Comparison of ENCODE assay signal across 8 cellular contexts in the genomic region with DNA sequence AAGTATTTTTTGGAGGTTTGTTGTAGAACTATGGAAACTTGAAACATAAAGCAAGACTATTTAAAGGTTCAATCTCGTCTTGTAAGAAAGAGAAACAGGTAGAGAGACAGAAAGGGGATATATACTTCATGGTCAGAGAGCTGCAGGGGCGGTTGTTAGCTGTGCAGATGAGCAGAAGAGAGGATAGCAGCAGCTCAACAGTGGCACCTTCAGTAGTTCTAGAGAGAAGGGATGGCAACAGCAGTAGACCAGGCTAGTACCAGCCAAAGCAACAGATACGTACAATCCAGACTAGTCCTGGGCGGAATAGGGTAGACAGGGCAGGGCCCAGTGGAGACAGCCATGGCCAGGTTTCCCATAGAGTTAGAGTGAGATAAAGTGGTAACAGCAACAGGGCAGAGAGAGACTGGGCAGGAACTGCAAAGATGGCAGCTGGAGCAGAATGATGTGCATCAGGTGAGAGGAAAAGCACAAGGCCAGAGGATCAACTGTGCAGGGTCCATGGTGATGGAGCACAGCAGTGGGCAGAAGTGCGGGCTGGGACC.
DNase-seq lines count a peak whose midpoint lies in the region; ATAC-seq and TF ChIP-seq lines count a peak whose summit lies in the region.

No MANE protein-coding gene starts in this region.

- TF ChIP-seq CTCF in Calu3 (IDR thresholded peaks at IDR 0.05; ENCODE audit: unreplicated experiment), result no peak

- no peaks in the 10 kb centered on the region for H3K9me3 Mint-ChIP-seq in Calu3 (ENCODE audit: low read depth, unreplicated experiment)

- no peak overlapping the region for H3K27ac Mint-ChIP-seq in Calu3 (ENCODE audit: unreplicated experiment)

- DNase-seq in activated T-cell treated with anti-CD3 and anti-CD28 coated beads for 24 hours (ENCODE audit: low read depth) (peak; percentile 52), activated T-cell treated with anti-CD3 and anti-CD28 coated beads for 4 hours (no peak), NCI-H69 (lab: John Stamatoyannopoulos, UW) (peak; percentile 26), iPS DF 19.7 (ENCODE audit: low read depth, low spot score) (peak; percentile 99), Calu3 (no peak)
- DNase-seq in activated CD8-positive, alpha-beta memory T cell treated with anti-CD3 and anti-CD28 coated beads, Interleukin-2, amount 50 U/mL, for 24 hours (ENCODE audit: extremely low read depth), result peak; percentile 26
- DNase-seq in stimulated activated naive CD4-positive, alpha-beta T cell treated with Interleukin-2 at 50 U/mL for 16 hours (lab: John Stamatoyannopoulos, UW), result peak; percentile 53

- peak; percentile 85 for ATAC-seq in HG02885 (IDR thresholded peaks at IDR 0.05; ENCODE audit: poor library complexity, unreplicated experiment)

- no TSS peak for BruUV-seq in Calu3 (replicated peaks; lab: Mats Ljungman, UMichigan)

- intact Hi-C loops in Calu3 (cut with micrococcal nuclease; ENCODE audit: unreplicated experiment), result loop anchor here (5.0 kb wide), 1 partner anchor 398 kb away; no protein-coding TSS in a partner anchor

- H3K4me1 Mint-ChIP-seq in Calu3 (ENCODE audit: low read depth, unreplicated experiment), result peaks cover 5% of the 10 kb centered on the region

- H3K27me3 Mint-ChIP-seq in Calu3 (ENCODE audit: unreplicated experiment), result peaks cover 68% of the 10 kb centered on the region

- CTCF ChIA-PET in Calu3 (lab: Charles Lee), result interaction anchor here (0.9 kb wide), 1 partner anchor 10 kb away, joined by 4 read pairs; no protein-coding TSS in a partner anchor

- H3K36me3 Mint-ChIP-seq in Calu3 (ENCODE audit: insufficient read depth, unreplicated experiment), result no peaks in the 10 kb centered on the region

- no peak overlapping the region for H3K4me3 Mint-ChIP-seq in Calu3 (ENCODE audit: low read depth, unreplicated experiment)

Comparison
In these comparisons a context has a peak if more than half of its experiments do, and no peak if none do; other contexts are left out.
1. DNase-seq: peak in activated T-cell treated with anti-CD3 and anti-CD28 coated beads for 24 hours (single experiment), NCI-H69 (single experiment), activated CD8-positive, alpha-beta memory T cell treated with anti-CD3 and anti-CD28 coated beads, Interleukin-2, amount 50 U/mL, for 24 hours (single experiment), iPS DF 19.7 (single experiment) and stimulated activated naive CD4-positive, alpha-beta T cell treated with Interleukin-2 at 50 U/mL for 16 hours (single experiment); none in activated T-cell treated with anti-CD3 and anti-CD28 coated beads for 4 hours (single experiment) and Calu3 (single experiment).